Comparison of ENCODE assay signal across 24 cellular contexts in genomic region chr17:18002171-18002570, GRCh38. TPM values are rescaled to one million over a fixed set of nuclear protein-coding genes. Genes with fewer than 3 reads are reported as not detected.
DNase-seq lines count a peak whose midpoint lies in the region; ATAC-seq and TF ChIP-seq lines count a peak whose summit lies in the region.
"Had no signal": no experiment of that assay in that cellular context is flagged by ENCODE, and none has a peak within 500 bp of the region (broad histone marks: within the 10 kb centered on the region; RNA-seq: fewer than 3 reads in every experiment).

No MANE protein-coding gene starts in this region.

- DNase-seq in DMS 273 (lab: John Stamatoyannopoulos, UW; ENCODE audit: unreplicated experiment) (peak; percentile 27), DMS 273 treated with DMSO at 0.1 percent for 48 hours (lab: John Stamatoyannopoulos, UW) (no peak), LHCN-M2 (ENCODE audit: low read depth) (peak; percentile 52), fibroblast of peridontal ligament (ENCODE audit: extremely low read depth) (peak; percentile 27), PC-9 (no peak), activated T-cell treated with anti-CD3 and anti-CD28 coated beads for 4 hours (no peak), SIG-M5 treated with dmso at 0.1 percent for 504 hours (lab: John Stamatoyannopoulos, UW; ENCODE audit: unreplicated experiment) (no peak)
- DNase-seq: C1 segment of cervical spinal cord; CD8-positive, alpha-beta memory T cell; DMS79; KG1; MV-4-11; NCI-H1417; NCI-H2029; NCI-H345; NCI-H524 treated with DMSO at 0.1 percent for 48 hours; PC-3; SIG-M5 had no signal

- H3K27ac ChIP-seq in PC-9, result no peak overlapping the region
- H3K27ac ChIP-seq: 22Rv1, RWPE1 had no signal

- H4K20me1 ChIP-seq in PC-9 (ENCODE audit: insufficient read depth), result no peaks in the 10 kb centered on the region

- ATAC-seq in GM21619 (IDR thresholded peaks at IDR 0.05; ENCODE audit: unreplicated experiment), result no peak
- ATAC-seq: GM23338, HCT116, PC-3 had no signal

- no TSS peak for BruUV-seq in PC-9 (replicated peaks; lab: Mats Ljungman, UMichigan)

- no peaks in the 10 kb centered on the region for H3K79me2 ChIP-seq in PC-9 (ENCODE audit: low read depth)

- intact Hi-C loops in PC-9 (cut with micrococcal nuclease; ENCODE audit: unreplicated experiment), result no loop called here

- TF ChIP-seq CTCF in PC-9 (conservative IDR thresholded peaks at IDR 0.05), result no peak

- no peak overlapping the region for H3K4me2 ChIP-seq in PC-9
- H3K4me2 ChIP-seq: GM23338 had no signal

- no peak overlapping the region for H2AFZ ChIP-seq in PC-9
- H2AFZ ChIP-seq: GM23338 had no signal

- H3K9me3 ChIP-seq in PC-9 (ENCODE audit: insufficient read depth, low read depth), result no peaks in the 10 kb centered on the region

- CTCF ChIA-PET in PC-9 (lab: Charles Lee), result no interaction called here

- H3K27me3 ChIP-seq in PC-9 (ENCODE audit: insufficient read depth, low read depth), result no peaks in the 10 kb centered on the region

- no peak overlapping the region for H3K4me3 ChIP-seq in PC-9
- H3K4me3 ChIP-seq: GM23338 had no signal

- peaks cover 20% of the 10 kb centered on the region for H3F3A ChIP-seq in PC-9 (ENCODE audit: insufficient read depth, low read depth)

- no peaks in the 10 kb centered on the region for H3K36me3 ChIP-seq in PC-9 (ENCODE audit: low read depth)

- POLR2A ChIA-PET in PC-9 (lab: Charles Lee; ENCODE audit: unreplicated experiment), result no interaction called here

- peaks cover 28% of the 10 kb centered on the region for H3K4me1 ChIP-seq in PC-9 (replicated peaks; ENCODE audit: insufficient read depth)

- no peaks in the 10 kb centered on the region for H3K9me2 ChIP-seq in PC-9 (ENCODE audit: insufficient read depth)

RNA-seq across cellular contexts. Expression of gene DRC3, which starts 29.5 kb away (rescaled TPM):
- total RNA-seq in LHCN-M2 (2014; rRNA removed) (0.06 and 1.1 TPM in 2 replicates), PC-9 (2021) (7.2 and 15.2 TPM in 2 replicates)
- polyA plus RNA-seq in LHCN-M2 (2012), result 1.4 TPM
- total RNA-seq: GM23338; T-helper 1 cell treated with Interleukin-12 subunit alpha and Interleukin-12 subunit beta and Interleukin-4 antibody, amounts not matched to agents 30 ng/mL and 1 ng/mL, for 36 hours had no signal
- polyA plus RNA-seq: CD8-positive, alpha-beta memory T cell had no signal

RNA-seq across cellular contexts. Expression of gene TOM1L2, which starts 30.0 kb away (rescaled TPM):
- 39.2 and 111 TPM in 2 replicates for total RNA-seq in LHCN-M2 (2014; rRNA removed)
- 48.1 TPM for polyA plus RNA-seq in LHCN-M2 (2012)
- total RNA-seq in PC-9 (2021), result 68.5 and 71.8 TPM in 2 replicates

RNA-seq across cellular contexts. Expression of gene ATPAF2, which starts 36.8 kb away (rescaled TPM):
- total RNA-seq in LHCN-M2 (2014; rRNA removed), result 12.6 and 12.8 TPM in 2 replicates
- polyA plus RNA-seq in LHCN-M2 (2012), result 14.9 TPM
- total RNA-seq in PC-9 (2021), result 44.5 and 61.7 TPM in 2 replicates

RNA-seq across cellular contexts. Expression of gene GID4, which starts 37.0 kb away (rescaled TPM):
- total RNA-seq in LHCN-M2 (2014; rRNA removed), result 6.0 and 6.8 TPM in 2 replicates
- 4.8 TPM for polyA plus RNA-seq in LHCN-M2 (2012)
- 16.9 and 19.0 TPM in 2 replicates for total RNA-seq in PC-9 (2021)

Comparison
In these comparisons a context has a peak if more than half of its experiments do, and no peak if none do; other contexts are left out.
1. DNase-seq: peak in DMS 273 (single experiment), LHCN-M2 (single experiment) and fibroblast of peridontal ligament (single experiment); none in DMS 273 treated with DMSO at 0.1 percent for 48 hours (single experiment), PC-9 (0 of 2), activated T-cell treated with anti-CD3 and anti-CD28 coated beads for 4 hours (single experiment) and SIG-M5 treated with dmso at 0.1 percent for 504 hours (single experiment).